ENCODE assay signal across 8 cellular contexts in genomic region chr6:32968770-32969684, GRCh38. TPM values are rescaled to one million over a fixed set of nuclear protein-coding genes. Genes with fewer than 3 reads are reported as not detected.
DNase-seq lines count a peak whose midpoint lies in the region; ATAC-seq and TF ChIP-seq lines count a peak whose summit lies in the region.

No MANE protein-coding gene starts in this region.

- peak overlapping the region; percentile 87 for H3K4me3 ChIP-seq in GM12865 (ENCODE audit: low read depth, low read length)

- TF ChIP-seq CTCF in GM12865 (IDR thresholded peaks at IDR 0.05; ENCODE audit: insufficient read depth, low read depth, low read length, missing control alignments) (no peak), endothelial cell (IDR thresholded peaks at IDR 0.05; ENCODE audit: unreplicated experiment) (no peak), mesothelial cell of epicardium (IDR thresholded peaks at IDR 0.05; ENCODE audit: unreplicated experiment) (no peak)

- H3K4me3 Mint-ChIP-seq in endothelial cell (ENCODE audit: unreplicated experiment) (peak overlapping the region; percentile 97), mesothelial cell of epicardium (peak overlapping the region; percentile 91)

- peak; percentile 8 for ATAC-seq in HG03280 (IDR thresholded peaks at IDR 0.05; ENCODE audit: unreplicated experiment)
- ATAC-seq in HG03442 (IDR thresholded peaks at IDR 0.05; ENCODE audit: unreplicated experiment) = no peak

- peaks cover 54% of the 10 kb centered on the region for H3K4me1 Mint-ChIP-seq in endothelial cell (ENCODE audit: unreplicated experiment)
- H3K4me1 Mint-ChIP-seq in mesothelial cell of epicardium = peaks cover 39% of the 10 kb centered on the region

- peak overlapping the region; percentile 100 for H3K27ac Mint-ChIP-seq in endothelial cell (ENCODE audit: unreplicated experiment)
- peak overlapping the region; percentile 100 for H3K27ac Mint-ChIP-seq in mesothelial cell of epicardium

- H3K9me3 Mint-ChIP-seq in endothelial cell (ENCODE audit: unreplicated experiment) (no peaks in the 10 kb centered on the region), mesothelial cell of epicardium (no peaks in the 10 kb centered on the region)

- H3K27me3 Mint-ChIP-seq in endothelial cell (ENCODE audit: unreplicated experiment) = peaks cover 18% of the 10 kb centered on the region
- no peaks in the 10 kb centered on the region for H3K27me3 Mint-ChIP-seq in mesothelial cell of epicardium (ENCODE audit: low read depth)

- H3K36me3 Mint-ChIP-seq in endothelial cell (ENCODE audit: low read depth, unreplicated experiment) (peaks cover 29% of the 10 kb centered on the region), mesothelial cell of epicardium (peaks cover 14% of the 10 kb centered on the region)

- peak; percentile 92 for DNase-seq in GM12865 (ENCODE audit: low read depth)
- peak; percentile 76 to 83 for DNase-seq in NOMO-1 (lab: John Stamatoyannopoulos, UW; ENCODE audit: unreplicated experiment in 2 of 2)
- DNase-seq in activated CD8-positive, alpha-beta memory T cell treated with anti-CD3 and anti-CD28 coated beads, Interleukin-2, amount 50 U/mL, for 48 hours = peak; percentile 84
- DNase-seq in endothelial cell (ENCODE audit: low spot score) = peak; percentile 53
- peak; percentile 45 to 75 for DNase-seq in mesothelial cell of epicardium (ENCODE audit: low spot score in 2 of 2, unreplicated experiment in 2 of 2)
- peak; percentile 78 for DNase-seq in stimulated activated CD8-positive, alpha-beta memory T cell treated with anti-CD3 and anti-CD28 coated beads, Interleukin-4, amount 100 ng/mL, for 48 hours

RNA-seq across cellular contexts. Expression of gene BRD2, which starts 0.6 kb away (rescaled TPM):
- total RNA-seq in endothelial cell (ENCODE audit: unreplicated experiment) (186 TPM), mesothelial cell of epicardium (235 to 261 TPM (median 246 TPM) in 3 replicates)

RNA-seq across cellular contexts. Expression of gene HLA-DMA, which starts 16.1 kb away (rescaled TPM):
- total RNA-seq in endothelial cell (ENCODE audit: unreplicated experiment) = 13.0 TPM
- total RNA-seq in mesothelial cell of epicardium = 1.7 to 2.1 TPM (median 2.0 TPM) in 3 replicates

RNA-seq across cellular contexts. Expression of gene HLA-DMB, which starts 28.2 kb away (rescaled TPM):
- 1.3 TPM for total RNA-seq in endothelial cell (ENCODE audit: unreplicated experiment)
- not detected in 3 replicates for total RNA-seq in mesothelial cell of epicardium

RNA-seq across cellular contexts. Expression of gene HLA-DOA, which starts 40.4 kb away (rescaled TPM):
- total RNA-seq in endothelial cell (ENCODE audit: unreplicated experiment) (7.3 TPM), mesothelial cell of epicardium (4.8 to 6.1 TPM (median 5.8 TPM) in 3 replicates)
